2 cellular contexts compared by ENCODE assay signal in genomic region chr12:20444595-20445170, GRCh38.
TF ChIP-seq lines count a peak whose summit lies in the region.

No MANE protein-coding gene starts in this region.

TF ChIP-seq in GM23338, 12 proteins besides CTCF, POLR2A, EP300 and RAD21 (continued from another document):
- no peak for TF ChIP-seq ZNF462 (CRISPR knock-in tag; IDR thresholded peaks at IDR 0.05)
- TF ChIP-seq POLR2AphosphoS5 (IDR thresholded peaks at IDR 0.05; ENCODE audit: low read depth): no peak
- TF ChIP-seq REST (IDR thresholded peaks at IDR 0.05; ENCODE audit: unreplicated experiment): no peak
- no peak for TF ChIP-seq EZH2phosphoT487 (IDR thresholded peaks at IDR 0.05; ENCODE audit: unreplicated experiment)
- no peak for TF ChIP-seq STAT1 (IDR thresholded peaks at IDR 0.05; ENCODE audit: unreplicated experiment)
- TF ChIP-seq EZH2 (IDR thresholded peaks at IDR 0.05; ENCODE audit: low read depth, unreplicated experiment): no peak
- no peak for TF ChIP-seq ETS1 (IDR thresholded peaks at IDR 0.05)
- no peak for TF ChIP-seq JUNB (IDR thresholded peaks at IDR 0.05; ENCODE audit: unreplicated experiment)
- TF ChIP-seq CREB1 (CRISPR knock-in tag; IDR thresholded peaks at IDR 0.05; ENCODE audit: low read depth): no peak

TF ChIP-seq in WTC11, 78 proteins besides CTCF, POLR2A, EP300 and RAD21 (continued from another document):
- TF ChIP-seq, protein P1, sequence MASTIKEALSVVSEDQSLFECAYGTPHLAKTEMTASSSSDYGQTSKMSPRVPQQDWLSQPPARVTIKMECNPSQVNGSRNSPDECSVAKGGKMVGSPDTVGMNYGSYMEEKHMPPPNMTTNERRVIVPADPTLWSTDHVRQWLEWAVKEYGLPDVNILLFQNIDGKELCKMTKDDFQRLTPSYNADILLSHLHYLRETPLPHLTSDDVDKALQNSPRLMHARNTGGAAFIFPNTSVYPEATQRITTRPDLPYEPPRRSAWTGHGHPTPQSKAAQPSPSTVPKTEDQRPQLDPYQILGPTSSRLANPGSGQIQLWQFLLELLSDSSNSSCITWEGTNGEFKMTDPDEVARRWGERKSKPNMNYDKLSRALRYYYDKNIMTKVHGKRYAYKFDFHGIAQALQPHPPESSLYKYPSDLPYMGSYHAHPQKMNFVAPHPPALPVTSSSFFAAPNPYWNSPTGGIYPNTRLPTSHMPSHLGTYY (CRISPR knock-in tag; IDR thresholded peaks at IDR 0.05): no peak
- TF ChIP-seq PRRX2 (CRISPR knock-in tag; IDR thresholded peaks at IDR 0.05): no peak
- no peak for TF ChIP-seq ZNF219 (CRISPR knock-in tag; IDR thresholded peaks at IDR 0.05; ENCODE audit: borderline replicate concordance)
- TF ChIP-seq, protein P2, sequence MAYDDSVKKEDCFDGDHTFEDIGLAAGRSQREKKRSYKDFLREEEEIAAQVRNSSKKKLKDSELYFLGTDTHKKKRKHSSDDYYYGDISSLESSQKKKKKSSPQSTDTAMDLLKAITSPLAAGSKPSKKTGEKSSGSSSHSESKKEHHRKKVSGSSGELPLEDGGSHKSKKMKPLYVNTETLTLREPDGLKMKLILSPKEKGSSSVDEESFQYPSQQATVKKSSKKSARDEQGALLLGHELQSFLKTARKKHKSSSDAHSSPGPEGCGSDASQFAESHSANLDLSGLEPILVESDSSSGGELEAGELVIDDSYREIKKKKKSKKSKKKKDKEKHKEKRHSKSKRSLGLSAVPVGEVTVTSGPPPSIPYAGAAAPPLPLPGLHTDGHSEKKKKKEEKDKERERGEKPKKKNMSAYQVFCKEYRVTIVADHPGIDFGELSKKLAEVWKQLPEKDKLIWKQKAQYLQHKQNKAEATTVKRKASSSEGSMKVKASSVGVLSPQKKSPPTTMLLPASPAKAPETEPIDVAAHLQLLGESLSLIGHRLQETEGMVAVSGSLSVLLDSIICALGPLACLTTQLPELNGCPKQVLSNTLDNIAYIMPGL (CRISPR knock-in tag; IDR thresholded peaks at IDR 0.05): no peak
- TF ChIP-seq, protein P3, sequence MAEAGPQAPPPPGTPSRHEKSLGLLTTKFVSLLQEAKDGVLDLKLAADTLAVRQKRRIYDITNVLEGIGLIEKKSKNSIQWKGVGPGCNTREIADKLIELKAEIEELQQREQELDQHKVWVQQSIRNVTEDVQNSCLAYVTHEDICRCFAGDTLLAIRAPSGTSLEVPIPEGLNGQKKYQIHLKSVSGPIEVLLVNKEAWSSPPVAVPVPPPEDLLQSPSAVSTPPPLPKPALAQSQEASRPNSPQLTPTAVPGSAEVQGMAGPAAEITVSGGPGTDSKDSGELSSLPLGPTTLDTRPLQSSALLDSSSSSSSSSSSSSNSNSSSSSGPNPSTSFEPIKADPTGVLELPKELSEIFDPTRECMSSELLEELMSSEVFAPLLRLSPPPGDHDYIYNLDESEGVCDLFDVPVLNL (CRISPR knock-in tag; IDR thresholded peaks at IDR 0.05; ENCODE audit: borderline replicate concordance, low read depth): no peak
- no peak for TF ChIP-seq USF2 (CRISPR knock-in tag; IDR thresholded peaks at IDR 0.05)
- no peak for TF ChIP-seq CREM (CRISPR knock-in tag; IDR thresholded peaks at IDR 0.05)
- no peak for TF ChIP-seq FOXP4 (CRISPR knock-in tag; IDR thresholded peaks at IDR 0.05)
- TF ChIP-seq FOXJ3 (CRISPR knock-in tag; IDR thresholded peaks at IDR 0.05; ENCODE audit: borderline replicate concordance): no peak
- TF ChIP-seq, protein P4, sequence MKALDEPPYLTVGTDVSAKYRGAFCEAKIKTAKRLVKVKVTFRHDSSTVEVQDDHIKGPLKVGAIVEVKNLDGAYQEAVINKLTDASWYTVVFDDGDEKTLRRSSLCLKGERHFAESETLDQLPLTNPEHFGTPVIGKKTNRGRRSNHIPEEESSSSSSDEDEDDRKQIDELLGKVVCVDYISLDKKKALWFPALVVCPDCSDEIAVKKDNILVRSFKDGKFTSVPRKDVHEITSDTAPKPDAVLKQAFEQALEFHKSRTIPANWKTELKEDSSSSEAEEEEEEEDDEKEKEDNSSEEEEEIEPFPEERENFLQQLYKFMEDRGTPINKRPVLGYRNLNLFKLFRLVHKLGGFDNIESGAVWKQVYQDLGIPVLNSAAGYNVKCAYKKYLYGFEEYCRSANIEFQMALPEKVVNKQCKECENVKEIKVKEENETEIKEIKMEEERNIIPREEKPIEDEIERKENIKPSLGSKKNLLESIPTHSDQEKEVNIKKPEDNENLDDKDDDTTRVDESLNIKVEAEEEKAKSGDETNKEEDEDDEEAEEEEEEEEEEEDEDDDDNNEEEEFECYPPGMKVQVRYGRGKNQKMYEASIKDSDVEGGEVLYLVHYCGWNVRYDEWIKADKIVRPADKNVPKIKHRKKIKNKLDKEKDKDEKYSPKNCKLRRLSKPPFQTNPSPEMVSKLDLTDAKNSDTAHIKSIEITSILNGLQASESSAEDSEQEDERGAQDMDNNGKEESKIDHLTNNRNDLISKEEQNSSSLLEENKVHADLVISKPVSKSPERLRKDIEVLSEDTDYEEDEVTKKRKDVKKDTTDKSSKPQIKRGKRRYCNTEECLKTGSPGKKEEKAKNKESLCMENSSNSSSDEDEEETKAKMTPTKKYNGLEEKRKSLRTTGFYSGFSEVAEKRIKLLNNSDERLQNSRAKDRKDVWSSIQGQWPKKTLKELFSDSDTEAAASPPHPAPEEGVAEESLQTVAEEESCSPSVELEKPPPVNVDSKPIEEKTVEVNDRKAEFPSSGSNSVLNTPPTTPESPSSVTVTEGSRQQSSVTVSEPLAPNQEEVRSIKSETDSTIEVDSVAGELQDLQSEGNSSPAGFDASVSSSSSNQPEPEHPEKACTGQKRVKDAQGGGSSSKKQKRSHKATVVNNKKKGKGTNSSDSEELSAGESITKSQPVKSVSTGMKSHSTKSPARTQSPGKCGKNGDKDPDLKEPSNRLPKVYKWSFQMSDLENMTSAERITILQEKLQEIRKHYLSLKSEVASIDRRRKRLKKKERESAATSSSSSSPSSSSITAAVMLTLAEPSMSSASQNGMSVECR (CRISPR knock-in tag; IDR thresholded peaks at IDR 0.05; ENCODE audit: borderline replicate concordance): no peak
- no peak for TF ChIP-seq ZNF416 (CRISPR knock-in tag; IDR thresholded peaks at IDR 0.05)
